ENCODE assay signal across 9 cellular contexts in the genomic region with DNA sequence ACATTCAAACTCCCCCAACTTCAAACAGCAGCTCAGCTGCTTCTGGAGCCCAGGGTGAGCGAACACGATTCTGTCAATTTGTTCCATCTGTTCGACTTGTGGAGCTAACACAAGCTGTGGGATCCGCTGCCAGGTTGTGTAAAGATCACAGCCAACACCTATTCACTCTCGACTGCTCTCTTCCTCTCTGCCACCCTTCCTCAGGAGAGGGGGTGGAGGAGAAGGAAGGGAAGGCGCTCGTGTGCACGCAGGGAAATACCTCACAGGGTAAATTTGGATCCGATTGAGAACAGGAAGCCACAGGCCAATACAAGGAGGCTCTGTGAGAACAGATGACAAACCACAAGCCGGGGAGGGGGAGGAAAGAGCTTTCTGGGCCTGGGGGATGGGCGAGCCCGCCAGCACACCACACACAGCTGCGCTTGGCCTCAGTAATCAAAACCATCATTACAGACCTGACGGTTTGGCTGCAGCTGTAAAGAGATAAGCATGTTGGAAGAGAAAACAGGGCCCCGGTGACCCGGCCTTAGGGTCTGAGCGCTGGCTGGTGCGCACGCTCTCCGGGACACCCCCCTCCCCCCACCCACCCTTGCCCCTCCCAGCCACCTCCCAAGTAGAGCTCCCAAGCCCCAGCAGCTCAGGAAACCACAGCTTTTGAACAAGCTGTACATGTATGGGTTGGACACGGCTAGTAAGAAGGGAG. TPM values are rescaled to one million over a fixed set of nuclear protein-coding genes. Genes with fewer than 3 reads are reported as not detected.
DNase-seq lines count a peak whose midpoint lies in the region; ATAC-seq and TF ChIP-seq lines count a peak whose summit lies in the region.
"Had no signal": no experiment of that assay in that cellular context is flagged by ENCODE, and none has a peak within 500 bp of the region (broad histone marks: within the 10 kb centered on the region; RNA-seq: fewer than 3 reads in every experiment).

No MANE protein-coding gene starts in this region.

- peak overlapping the region; percentile 46 to 94 (median 85) for H3K27ac ChIP-seq in dorsolateral prefrontal cortex
- H3K27ac ChIP-seq: 22Rv1 had no signal

- H3K4me1 Mint-ChIP-seq in mesothelial cell of epicardium, result peaks cover 49% of the 10 kb centered on the region

- TF ChIP-seq CTCF in dorsolateral prefrontal cortex (IDR thresholded peaks at IDR 0.05 in 54 of 56, conservative IDR thresholded peaks at IDR 0.05 in 2 of 56; ENCODE audit: low read depth in 1 of 56, partially characterized antibody in 56 of 56) (peak in 10 of 56 donors; percentile 11 to 26 (median 16)), mesothelial cell of epicardium (IDR thresholded peaks at IDR 0.05; ENCODE audit: unreplicated experiment) (no peak)

- no peaks in the 10 kb centered on the region for H3K9me3 Mint-ChIP-seq in mesothelial cell of epicardium

- H3K27ac Mint-ChIP-seq in mesothelial cell of epicardium, result peak overlapping the region; percentile 78

- ATAC-seq in HG03060 (IDR thresholded peaks at IDR 0.05; ENCODE audit: low read depth, unreplicated experiment), result peak; percentile 79

- H3K27me3 Mint-ChIP-seq in mesothelial cell of epicardium (ENCODE audit: low read depth), result peaks cover 19% of the 10 kb centered on the region

- peak overlapping the region; percentile 62 for H3K4me3 Mint-ChIP-seq in mesothelial cell of epicardium

- peak overlapping the region; percentile 2 to 65 (median 45) for H3K4me3 ChIP-seq in dorsolateral prefrontal cortex

- DNase-seq in NCI-H146 (lab: John Stamatoyannopoulos, UW) (peak; percentile 41), NCI-H146 treated with DMSO at 0.1 percent for 48 hours (lab: John Stamatoyannopoulos, UW; ENCODE audit: unreplicated experiment) (no peak), NCI-H510A (lab: John Stamatoyannopoulos, UW) (peak; percentile 68), dorsolateral prefrontal cortex (peak; percentile 64 to 86 (median 83)), mesothelial cell of epicardium (ENCODE audit: low spot score in 2 of 2, unreplicated experiment in 2 of 2) (peak; percentile 43 to 69)
- peak; percentile 66 to 78 for DNase-seq in activated CD4-positive, alpha-beta T cell treated with anti-CD3 and anti-CD28 coated beads, Interleukin-2, amount 50 U/mL, for 48 hours
- DNase-seq in stimulated activated CD8-positive, alpha-beta memory T cell treated with anti-CD3 and anti-CD28 coated beads, Interleukin-4, amount 100 ng/mL, for 1 hour (ENCODE audit: low read depth in 2 of 2, low spot score in 1 of 2), result peak; percentile 7 to 34

- intact Hi-C loops in dorsolateral prefrontal cortex (cut with DNase I), result loop anchor here (1.0 to 2.0 kb wide), 3 partner anchors 14 to 47 kb away; no protein-coding TSS in a partner anchor

- peaks cover 38% of the 10 kb centered on the region for H3K36me3 Mint-ChIP-seq in mesothelial cell of epicardium

- no peaks in the 10 kb centered on the region for H3K27me3 ChIP-seq in dorsolateral prefrontal cortex

RNA-seq across cellular contexts. Expression of a gene that starts 54.2 kb away (rescaled TPM):
- 100 to 1,000 TPM in 1 of 120 experiments, 10 to 100 TPM in 119; 17.9 to 104 (median 46.0) TPM for total RNA-seq in dorsolateral prefrontal cortex
- total RNA-seq in mesothelial cell of epicardium, result 29.9 to 36.3 TPM (median 36.1 TPM) in 3 replicates
